Comparison of ENCODE assay signal across 12 cellular contexts in the genomic region with DNA sequence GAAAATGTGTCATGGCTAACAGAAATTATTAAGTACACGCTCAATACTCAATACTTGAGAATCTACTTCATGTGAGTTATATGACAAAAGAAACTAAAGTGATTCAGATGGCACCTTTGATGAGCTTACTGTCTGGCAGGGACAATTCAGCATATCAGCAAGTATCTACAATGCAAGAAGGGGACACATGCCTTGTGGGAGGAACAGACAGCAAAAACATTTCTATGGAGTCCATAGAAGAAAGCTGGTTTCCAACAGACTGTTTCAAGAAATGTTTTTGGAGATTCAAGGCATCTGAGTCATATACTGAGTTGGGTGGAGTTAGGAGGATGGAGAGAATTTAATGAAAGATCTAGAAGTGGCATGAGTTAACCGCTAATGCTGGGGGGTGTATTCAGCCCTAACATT. TPM values are rescaled to one million over a fixed set of nuclear protein-coding genes. Genes with fewer than 3 reads are reported as not detected.
DNase-seq lines count a peak whose midpoint lies in the region; ATAC-seq and TF ChIP-seq lines count a peak whose summit lies in the region.
"Had no signal": no experiment of that assay in that cellular context is flagged by ENCODE, and none has a peak within 500 bp of the region (broad histone marks: within the 10 kb centered on the region; RNA-seq: fewer than 3 reads in every experiment).

No MANE protein-coding gene starts in this region.

- peaks cover 26% of the 10 kb centered on the region for H3K36me3 ChIP-seq in RWPE2 (ENCODE audit: low read depth)
- no peaks in the 10 kb centered on the region for H3K36me3 ChIP-seq in uterus
- H3K36me3 ChIP-seq: neutrophil had no signal

- H3K4me3 ChIP-seq in RWPE2 (ENCODE audit: severe bottlenecking) = no peak overlapping the region
- H3K4me3 ChIP-seq in fibroblast of mammary gland (ENCODE audit: control insufficient read depth, low read depth, low read length) = no peak overlapping the region
- H3K4me3 ChIP-seq in uterus = no peak overlapping the region

- intact Hi-C loops in uterus (cut with DNase I; ENCODE audit: low total_unique reads) = no loop called here

- H3K27me3 Mint-ChIP-seq in activated T-cell treated with anti-CD3 and anti-CD28 coated beads, Interleukin-2, amount 50 U/mL, for 72 hours (ENCODE audit: low read depth) = no peaks in the 10 kb centered on the region

- TF ChIP-seq CTCF in RWPE2 (IDR thresholded peaks at IDR 0.05; ENCODE audit: poor library complexity, severe bottlenecking) = no peak
- TF ChIP-seq CTCF in fibroblast of mammary gland (conservative IDR thresholded peaks at IDR 0.05; ENCODE audit: control insufficient read depth, insufficient read depth, low read depth, low read length) = no peak
- no peak for TF ChIP-seq CTCF in uterus (IDR thresholded peaks at IDR 0.05)
- no peak for TF ChIP-seq CTCF in GM13976 (IDR thresholded peaks at IDR 0.05; ENCODE audit: borderline replicate concordance, control extremely low read depth, extremely low read depth, insufficient read depth, missing control alignments)

- no peaks in the 10 kb centered on the region for H3K9me3 Mint-ChIP-seq in activated T-cell treated with anti-CD3 and anti-CD28 coated beads, Interleukin-2, amount 50 U/mL, for 72 hours

- in situ Hi-C loops in GM13976 (cut with MboI; ENCODE audit: low sequenced_read_pairs, unreplicated experiment) = no loop called here

- peak overlapping the region; percentile 100 for H3K27ac ChIP-seq in RWPE2 (ENCODE audit: poor library complexity, severe bottlenecking)
- peak overlapping the region; percentile 12 to 82 for H3K27ac ChIP-seq in uterus
- H3K27ac ChIP-seq: neutrophil, RWPE1 had no signal

- H3K36me3 Mint-ChIP-seq in activated T-cell treated with anti-CD3 and anti-CD28 coated beads, Interleukin-2, amount 50 U/mL, for 72 hours (ENCODE audit: insufficient read depth in 2 of 2) = peaks cover 6 to 19% of the 10 kb centered on the region in 2 donors

- H3K4me3 Mint-ChIP-seq in activated T-cell treated with anti-CD3 and anti-CD28 coated beads, Interleukin-2, amount 50 U/mL, for 72 hours = peak overlapping the region in 1 of 2 donors; percentile 23

- DNase-seq in activated T-cell treated with anti-CD3 and anti-CD28 coated beads, Interleukin-2, amount 50 U/mL, for 72 hours = no peak
- no peak for DNase-seq in activated T-cell treated with anti-CD3 and anti-CD28 coated beads, Interleukin-2, amount 50 U/mL, for 1 hour
- DNase-seq in RWPE2 (ENCODE audit: low spot score) = no peak
- peak; percentile 63 for DNase-seq in fibroblast of mammary gland (ENCODE audit: low read depth)
- DNase-seq in uterus = no peak
- no peak for DNase-seq in H4 (ENCODE audit: low spot score)
- no peak for DNase-seq in GM13976 (ENCODE audit: low spot score)
- DNase-seq: DMS79 treated with DMSO at 0.1 percent for 48 hours had no signal

- no peaks in the 10 kb centered on the region for H3K9me3 ChIP-seq in RWPE2 (ENCODE audit: severe bottlenecking)
- no peaks in the 10 kb centered on the region for H3K9me3 ChIP-seq in uterus
- H3K9me3 ChIP-seq: neutrophil had no signal

- peaks cover 94% of the 10 kb centered on the region for H3K4me1 ChIP-seq in RWPE2 (ENCODE audit: insufficient read depth, poor library complexity, severe bottlenecking)
- peaks cover 4 to 37% of the 10 kb centered on the region in 2 donors for H3K4me1 ChIP-seq in uterus

- no peak for TF ChIP-seq POLR2A in uterus (IDR thresholded peaks at IDR 0.05)

- peak overlapping the region; percentile 13 for H3K27ac Mint-ChIP-seq in activated T-cell treated with anti-CD3 and anti-CD28 coated beads, Interleukin-2, amount 50 U/mL, for 72 hours

- peaks cover 45% of the 10 kb centered on the region for H3K4me1 Mint-ChIP-seq in activated T-cell treated with anti-CD3 and anti-CD28 coated beads, Interleukin-2, amount 50 U/mL, for 72 hours (ENCODE audit: low read depth)

- peak; percentile 41 to 89 for ATAC-seq in activated T-cell treated with anti-CD3 and anti-CD28 coated beads, Interleukin-2, amount 50 U/mL, for 72 hours (replicated peaks in 1 of 2)
- ATAC-seq in RWPE2 (ENCODE audit: low read depth) (no peak), GM19324 (IDR thresholded peaks at IDR 0.05; ENCODE audit: low FRiP score, unreplicated experiment) (no peak)
- ATAC-seq: left lobe of liver had no signal

- H3K27me3 ChIP-seq in RWPE2 (ENCODE audit: insufficient read depth, poor library complexity, severe bottlenecking) = no peaks in the 10 kb centered on the region
- no peaks in the 10 kb centered on the region for H3K27me3 ChIP-seq in uterus
- H3K27me3 ChIP-seq: neutrophil had no signal

RNA-seq across cellular contexts. Expression of a gene that starts 54.7 kb away (rescaled TPM):
- 10 to 100 TPM; 14.9 to 26.9 TPM for total RNA-seq in activated T-cell treated with anti-CD3 and anti-CD28 coated beads, Interleukin-2, amount 50 U/mL, for 72 hours
- 100 to 1,000 TPM in 1 of 4 donors, 10 to 100 TPM in 3; 50.7 to 115 (median 72.0) TPM for total RNA-seq in uterus
- total RNA-seq in H4 (2014; rRNA removed; shearing (Covaris generic)) = 13.7 and 28.0 TPM in 2 replicates

Comparison
In these comparisons a context has a peak if more than half of its experiments do, and no peak if none do; other contexts are left out.
1. ATAC-seq: peak in activated T-cell treated with anti-CD3 and anti-CD28 coated beads, Interleukin-2, amount 50 U/mL, for 72 hours (2 of 2); none in RWPE2 (single experiment) and GM19324 (single experiment).